In genomic region chr10:28180654-28181053, GRCh38 we compare ENCODE assay signal across 19 cellular contexts.
DNase-seq lines count a peak whose midpoint lies in the region; ATAC-seq and TF ChIP-seq lines count a peak whose summit lies in the region.
"Had no signal": no experiment of that assay in that cellular context is flagged by ENCODE, and none has a peak within 500 bp of the region (broad histone marks: within the 10 kb centered on the region; RNA-seq: fewer than 3 reads in every experiment).

No MANE protein-coding gene starts in this region.

- H3K27ac ChIP-seq in CD8-positive, alpha-beta T cell (ENCODE audit: low read depth, low read length) = no peak overlapping the region
- H3K27ac ChIP-seq: epithelial cell of prostate, spleen had no signal

- POLR2A ChIA-PET in CD8-positive, alpha-beta T cell (lab: Charles Lee) = no interaction called here

- DNase-seq in activated CD4-positive, alpha-beta T cell treated with anti-CD3 and anti-CD28 coated beads for 4 hours = peak; percentile 15 to 45
- no peak for DNase-seq in activated CD4-positive, alpha-beta T cell treated with anti-CD3 and anti-CD28 coated beads for 1 hour
- DNase-seq in CD8-positive, alpha-beta T cell = no peak
- DNase-seq in NCI-H510A treated with DMSO at 0.1 percent for 48 hours (lab: John Stamatoyannopoulos, UW) (peak; percentile 88), glomerular visceral epithelial cell (ENCODE audit: extremely low spot score) (peak; percentile 2), Right ventricle myocardium inferior (ENCODE audit: missing footprints) (no peak), NCI-H446 treated with DMSO at 0.1 percent for 48 hours (lab: John Stamatoyannopoulos, UW) (no peak), NCI-H2227 treated with DMSO at 0.1 percent for 48 hours (lab: John Stamatoyannopoulos, UW) (no peak)
- DNase-seq: activated gamma-delta T cell; CD4-positive, CD25-positive, alpha-beta regulatory T cell; cortex of kidney; NCI-H1105 treated with DMSO at 0.1 percent for 48 hours; NCI-H226; nephron progenitor cell; spleen had no signal

- CTCF ChIA-PET in CD8-positive, alpha-beta T cell (lab: Charles Lee) = interaction anchor here (0.6 kb wide), 1 partner anchor 434 kb away, joined by 3 read pairs; no protein-coding TSS in a partner anchor

- peaks cover 6% of the 10 kb centered on the region for H3K36me3 Mint-ChIP-seq in CD8-positive, alpha-beta T cell
- H3K36me3 Mint-ChIP-seq: memory B cell had no signal

- H3K9me3 ChIP-seq in CD8-positive, alpha-beta T cell (ENCODE audit: low read length) = no peaks in the 10 kb centered on the region
- H3K9me3 ChIP-seq: spleen had no signal

- intact Hi-C loops in CD8-positive, alpha-beta T cell (cut with DNase I, micrococcal nuclease) = no loop called here
- intact Hi-C loops in Right ventricle myocardium inferior (cut with DNase I) = no loop called here

- TF ChIP-seq CTCF in CD8-positive, alpha-beta T cell (IDR thresholded peaks at IDR 0.05) = no peak

- ATAC-seq in CD8-positive, alpha-beta T cell = peak; percentile 21
- no peak for ATAC-seq in Right ventricle myocardium inferior
- ATAC-seq: SK-N-SH treated with all-trans-retinoic acid at 6 μM for 48 hours had no signal

- H3K4me1 Mint-ChIP-seq in CD8-positive, alpha-beta T cell (ENCODE audit: low read depth) = peaks cover 43% of the 10 kb centered on the region

- H3K36me3 ChIP-seq in CD8-positive, alpha-beta T cell (ENCODE audit: insufficient read depth, low read length) = no peaks in the 10 kb centered on the region
- H3K36me3 ChIP-seq: spleen had no signal

- peaks cover 16% of the 10 kb centered on the region for H3K4me1 ChIP-seq in CD8-positive, alpha-beta T cell (ENCODE audit: insufficient read depth, low read length)

- no peaks in the 10 kb centered on the region for H3K9me3 Mint-ChIP-seq in CD8-positive, alpha-beta T cell
- H3K9me3 Mint-ChIP-seq: memory B cell, nephron progenitor cell had no signal

- H3K27ac Mint-ChIP-seq in CD8-positive, alpha-beta T cell = peak overlapping the region; percentile 55
- H3K27ac Mint-ChIP-seq: CD4-positive, CD25-positive, alpha-beta regulatory T cell; memory B cell; nephron progenitor cell; progenitor cell of endocrine pancreas had no signal

- H3K4me3 Mint-ChIP-seq in CD8-positive, alpha-beta T cell = no peak overlapping the region
- H3K4me3 Mint-ChIP-seq: CD4-positive, CD25-positive, alpha-beta regulatory T cell; memory B cell; nephron progenitor cell had no signal

- H3K27me3 ChIP-seq in CD8-positive, alpha-beta T cell (ENCODE audit: insufficient read depth, low read length) = no peaks in the 10 kb centered on the region
- H3K27me3 ChIP-seq: spleen had no signal

- no peaks in the 10 kb centered on the region for H3K27me3 Mint-ChIP-seq in CD8-positive, alpha-beta T cell (ENCODE audit: low read depth)
- H3K27me3 Mint-ChIP-seq: memory B cell, progenitor cell of endocrine pancreas had no signal

- no peak overlapping the region for H3K4me3 ChIP-seq in CD8-positive, alpha-beta T cell (ENCODE audit: low read depth, low read length)
- H3K4me3 ChIP-seq: spleen had no signal

Comparison
In these comparisons a context has a peak if more than half of its experiments do, and no peak if none do; other contexts are left out.
1. DNase-seq: peak in activated CD4-positive, alpha-beta T cell treated with anti-CD3 and anti-CD28 coated beads for 4 hours (2 of 2), NCI-H510A treated with DMSO at 0.1 percent for 48 hours (single experiment) and glomerular visceral epithelial cell (single experiment); none in activated CD4-positive, alpha-beta T cell treated with anti-CD3 and anti-CD28 coated beads for 1 hour (single experiment), CD8-positive, alpha-beta T cell (0 of 7), Right ventricle myocardium inferior (single experiment), NCI-H446 treated with DMSO at 0.1 percent for 48 hours (single experiment) and NCI-H2227 treated with DMSO at 0.1 percent for 48 hours (single experiment).